Comparison of ENCODE assay signal across 8 cellular contexts in the genomic region with DNA sequence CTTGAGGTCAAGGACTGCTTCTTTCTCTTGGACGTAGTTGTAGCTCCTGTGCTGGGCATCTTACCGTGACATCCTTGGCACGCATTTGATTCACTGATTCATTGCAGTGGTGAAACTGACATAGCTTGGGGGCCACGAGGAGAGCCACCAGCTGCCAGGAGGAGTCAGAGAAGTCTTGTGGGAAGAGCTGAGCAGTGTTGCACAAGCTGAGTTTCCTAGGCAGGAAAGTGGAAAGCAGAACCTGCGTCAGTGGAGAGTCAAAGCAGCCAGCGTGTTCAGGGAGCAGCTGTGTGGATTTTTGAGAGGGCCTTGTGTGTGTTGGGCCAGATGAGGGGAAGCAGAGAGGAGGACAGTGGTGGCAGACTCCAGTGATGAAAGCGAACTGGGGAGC. TPM values are rescaled to one million over a fixed set of nuclear protein-coding genes. Genes with fewer than 3 reads are reported as not detected.
A peak's percentile ranks its signal among the peaks of the same experiment; 100 is the strongest.
DNase-seq lines count a peak whose midpoint lies in the region; ATAC-seq and TF ChIP-seq lines count a peak whose summit lies in the region.

No MANE protein-coding gene starts in this region.

- no peak for TF ChIP-seq CTCF in fibroblast of lung (conservative IDR thresholded peaks at IDR 0.05 in 1 of 2, IDR thresholded peaks at IDR 0.05 in 1 of 2; ENCODE audit: low read depth in 1 of 2, low read length in 2 of 2)
- TF ChIP-seq CTCF in psoas muscle (IDR thresholded peaks at IDR 0.05), result no peak

- H3K4me1 ChIP-seq in fibroblast of lung (ENCODE audit: control insufficient read depth, extremely low read depth, insufficient read depth, low read length) (peaks cover 25% of the 10 kb centered on the region), psoas muscle (peaks cover 31% of the 10 kb centered on the region)

- H3K4me3 ChIP-seq in fibroblast of lung (replicated peaks in 1 of 4; ENCODE audit: control extremely low read depth in 1 of 4, insufficient read depth in 1 of 4, low read depth in 3 of 4, low read length in 4 of 4) (no peak overlapping the region), psoas muscle (no peak overlapping the region)

- no peaks in the 10 kb centered on the region for H3K9me3 ChIP-seq in fibroblast of lung (ENCODE audit: control insufficient read depth, insufficient read depth, low read depth, low read length)
- no peaks in the 10 kb centered on the region for H3K9me3 ChIP-seq in psoas muscle

- no peaks in the 10 kb centered on the region for H3K36me3 ChIP-seq in fibroblast of lung (ENCODE audit: control insufficient read depth, insufficient read depth, low read length)
- peaks cover 2 to 6% of the 10 kb centered on the region in 2 donors for H3K36me3 ChIP-seq in psoas muscle (ENCODE audit: insufficient read depth in 1 of 2, low read depth in 1 of 2)

- intact Hi-C loops in psoas muscle (cut with DNase I), result no loop called here

- DNase-seq in SIG-M5 (lab: John Stamatoyannopoulos, UW) (peak; percentile 95), fibroblast of lung (ENCODE audit: low read depth in 2 of 2) (peak; percentile 61 to 92), psoas muscle (peak; percentile 84 to 92), DMS153 treated with DMSO at 0.1 percent for 48 hours (lab: John Stamatoyannopoulos, UW; ENCODE audit: unreplicated experiment) (no peak), NCI-H2107 (lab: John Stamatoyannopoulos, UW) (no peak)

- H3K4me2 ChIP-seq in fibroblast of lung (ENCODE audit: extremely low read depth, insufficient read depth, low read length), result no peak overlapping the region

- no peak overlapping the region for H2AFZ ChIP-seq in fibroblast of lung (ENCODE audit: low read length)

- no peaks in the 10 kb centered on the region for H3K79me2 ChIP-seq in fibroblast of lung (ENCODE audit: control insufficient read depth, insufficient read depth, low read length)

- no peak overlapping the region for H3K9ac ChIP-seq in fibroblast of lung (ENCODE audit: insufficient read depth, low read length)

- WGBS in psoas muscle, 3 donors, result 37 to 53% (median 40%) methylated on average over 7 of the region's 7 CpGs

- ATAC-seq in GM21390 (IDR thresholded peaks at IDR 0.05; ENCODE audit: unreplicated experiment), result peak; percentile 31
- peak; percentile 93 to 97 (median 96) for ATAC-seq in psoas muscle
- ATAC-seq in GM21515 (IDR thresholded peaks at IDR 0.05; ENCODE audit: unreplicated experiment), result no peak
- ATAC-seq in HG03571 (IDR thresholded peaks at IDR 0.05; ENCODE audit: unreplicated experiment), result no peak

- no peaks in the 10 kb centered on the region for H4K20me1 ChIP-seq in fibroblast of lung (ENCODE audit: control insufficient read depth, extremely low read depth, insufficient read depth, low read length)

- H3K27me3 ChIP-seq in fibroblast of lung (ENCODE audit: control insufficient read depth, insufficient read depth, low read length) (no peaks in the 10 kb centered on the region), psoas muscle (ENCODE audit: insufficient read depth in 3 of 3, low read length in 2 of 3) (no peaks in the 10 kb centered on the region)

- H3K27ac ChIP-seq in fibroblast of lung (ENCODE audit: insufficient read depth, low read length) (peak overlapping the region; percentile 38), psoas muscle (peak overlapping the region; percentile 47)

RNA-seq across cellular contexts. Expression of a gene that starts 5.3 kb away (rescaled TPM):
- total RNA-seq in fibroblast of lung (not detected in 2 replicates), psoas muscle (1 to 10 TPM in 2 of 4 donors, under 1 TPM in 2; 0.80 to 1.4 (median 1.00) TPM)
- polyA plus RNA-seq in fibroblast of lung (0.03 and 0.27 TPM in 2 replicates), psoas muscle (under 1 TPM; 0.67 to 0.69 (median 0.69) TPM)
- polyA plus RNA-seq in fibroblast of lung (2012), result 0.07 TPM in 1 of 2 replicates, not detected in the other
- not detected in 2 replicates for polyA minus RNA-seq in fibroblast of lung (ENCODE audit: low replicate concordance)

RNA-seq across cellular contexts. Expression of a gene that starts 54.3 kb away (rescaled TPM):
- total RNA-seq in fibroblast of lung, result not detected in 2 replicates
- not detected in 2 replicates for polyA plus RNA-seq in fibroblast of lung
- polyA plus RNA-seq in fibroblast of lung (2012), result not detected in 2 replicates
- not detected in 2 replicates for polyA minus RNA-seq in fibroblast of lung (ENCODE audit: low replicate concordance)
- under 1 TPM in 1 of 4 donors, not detected in 3; 0.27 TPM for total RNA-seq in psoas muscle
- under 1 TPM in 1 of 3 donors, not detected in 2; 0.01 TPM for polyA plus RNA-seq in psoas muscle

Comparison
In these comparisons a context has a peak if more than half of its experiments do, and no peak if none do; other contexts are left out.
1. ATAC-seq: peak in GM21390 (single experiment) and psoas muscle (4 of 4); none in GM21515 (single experiment) and HG03571 (single experiment).
2. DNase-seq: peak in SIG-M5 (single experiment), fibroblast of lung (2 of 2) and psoas muscle (2 of 2); none in DMS153 treated with DMSO at 0.1 percent for 48 hours (single experiment) and NCI-H2107 (single experiment).